9 cellular contexts compared by ENCODE assay signal in the genomic region with DNA sequence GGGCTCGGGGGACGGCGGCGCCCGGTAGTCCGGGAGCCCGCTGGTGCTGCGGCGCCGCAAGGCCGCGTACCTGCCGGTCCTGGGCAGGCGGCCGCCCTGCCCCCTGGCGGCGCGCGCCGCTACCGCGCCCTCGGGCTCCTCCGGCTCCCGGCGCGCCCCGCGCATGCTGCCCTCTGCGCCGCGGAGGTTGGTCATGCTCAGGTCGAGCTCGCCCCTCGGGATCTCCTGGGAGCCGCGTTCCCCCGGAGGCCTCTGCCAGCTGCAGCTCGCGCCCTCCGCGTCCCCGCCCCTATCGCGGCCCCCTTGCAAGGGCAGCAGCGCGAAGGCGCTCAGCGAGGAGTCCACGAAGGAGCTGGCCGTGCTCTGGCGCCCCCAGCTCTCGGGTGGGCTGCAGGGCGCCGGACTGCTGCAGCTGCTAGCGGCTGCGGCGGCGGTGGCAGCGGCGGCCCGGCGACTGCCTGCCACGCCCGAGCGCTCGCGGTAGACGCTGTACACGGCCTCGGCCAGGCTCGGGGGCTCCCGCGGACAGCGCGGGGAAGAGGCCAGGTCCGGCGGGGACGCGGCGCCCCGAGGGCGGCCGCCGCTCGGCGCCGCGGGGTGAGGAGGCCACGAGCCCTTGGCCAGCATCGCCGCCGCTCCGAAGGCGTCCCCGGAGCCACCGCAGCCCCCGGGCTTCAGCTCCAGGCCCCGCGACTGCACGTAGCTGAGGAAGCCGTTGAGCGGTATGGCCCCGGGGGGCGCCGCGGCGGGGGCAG. TPM values are rescaled to one million over a fixed set of nuclear protein-coding genes. Genes with fewer than 3 reads are reported as not detected.
DNase-seq lines count a peak whose midpoint lies in the region; ATAC-seq, FAIRE-seq and TF ChIP-seq lines count a peak whose summit lies in the region.
"Had no signal": no experiment of that assay in that cellular context is flagged by ENCODE, and none has a peak within 500 bp of the region (broad histone marks: within the 10 kb centered on the region; RNA-seq: fewer than 3 reads in every experiment).

No MANE protein-coding gene starts in this region.

- peak overlapping the region; percentile 83 for H3K4me3 ChIP-seq in HUES6 (ENCODE audit: low read depth, low read length)
- H3K4me3 ChIP-seq in astrocyte of the cerebellum (ENCODE audit: low read depth, low read length): peak overlapping the region; percentile 33
- H3K4me3 ChIP-seq in kidney (ENCODE audit: low read length in 2 of 2): peak overlapping the region in 1 of 2 donors; percentile 50

- TF ChIP-seq CTCF in astrocyte of the cerebellum (IDR thresholded peaks at IDR 0.05; ENCODE audit: low read depth, low read length, missing control alignments) (peak; percentile 16), kidney (IDR thresholded peaks at IDR 0.05; ENCODE audit: borderline replicate concordance, extremely low read depth, insufficient read depth) (peak; percentile 43)

- ATAC-seq in GM21390 (IDR thresholded peaks at IDR 0.05; ENCODE audit: unreplicated experiment): peak; percentile 82

- no peaks in the 10 kb centered on the region; the same call in 1 of the 2 replicates for H3K4me1 ChIP-seq in ES-I3 (ENCODE audit: insufficient read depth, low read length)
- H3K4me1 ChIP-seq in HUES6 (ENCODE audit: control insufficient read depth, insufficient read depth, low read length): peaks cover 24% of the 10 kb centered on the region
- peaks cover 0 to 4% of the 10 kb centered on the region in 2 donors for H3K4me1 ChIP-seq in kidney (ENCODE audit: control insufficient read depth in 1 of 2, insufficient read depth in 1 of 2, low read depth in 1 of 2, low read length in 2 of 2)

- in situ Hi-C loops in astrocyte of the cerebellum (cut with HindIII; ENCODE audit: low sequenced_read_pairs): no loop called here

- H3K9ac ChIP-seq in ES-I3 (ENCODE audit: low read depth, low read length) (peak overlapping the region; percentile 59), HUES6 (ENCODE audit: low read length) (peak overlapping the region; percentile 26), kidney (ENCODE audit: low read length in 2 of 2) (no peak overlapping the region)

- H3K27ac ChIP-seq in HUES6 (ENCODE audit: low read depth, low read length) (no peak overlapping the region), kidney (ENCODE audit: low read depth in 2 of 2, low read length in 2 of 2) (no peak overlapping the region)

- no peak for DNase-seq in astrocyte of the cerebellum (ENCODE audit: low read depth)
- peak; percentile 77 for DNase-seq in kidney
- DNase-seq in stimulated activated CD4-positive, alpha-beta T cell treated with anti-CD3 and anti-CD28 coated beads, Interleukin-2, amount 100 ng/mL, for 48 hours: peak; percentile 13 to 45
- DNase-seq in effector CD8-positive, alpha-beta T cell (lab: John Stamatoyannopoulos, UW): no peak
- no peak for DNase-seq in 8988T

- no peak for FAIRE-seq in kidney (lab: Jason Lieb, UNC)
- FAIRE-seq: endometrium had no signal

- H3K27me3 ChIP-seq in HUES6 (ENCODE audit: control insufficient read depth, insufficient read depth, low read length): peaks cover 57% of the 10 kb centered on the region

- H3K9me3 ChIP-seq in ES-I3 (ENCODE audit: control insufficient read depth, insufficient read depth, low read length) (no peaks in the 10 kb centered on the region), HUES6 (ENCODE audit: control insufficient read depth, insufficient read depth, low read depth, low read length) (no peaks in the 10 kb centered on the region), kidney (ENCODE audit: control insufficient read depth in 1 of 2, low read length in 2 of 2) (no peaks in the 10 kb centered on the region)

- H3K36me3 ChIP-seq in ES-I3 (ENCODE audit: insufficient read depth, low read length) (no peaks in the 10 kb centered on the region), HUES6 (ENCODE audit: control insufficient read depth, insufficient read depth, low read length) (no peaks in the 10 kb centered on the region), kidney (ENCODE audit: control insufficient read depth in 1 of 2, insufficient read depth in 2 of 2, low read length in 2 of 2) (no peaks in the 10 kb centered on the region)

- intact Hi-C loops in kidney (cut with DNase I): no loop called here

RNA-seq across cellular contexts. Expression of a gene that starts 4.5 kb away (rescaled TPM):
- 0.31 TPM for total RNA-seq in kidney
- 2.1 TPM for polyA plus RNA-seq in kidney (ENCODE audit: insufficient read depth, low read depth, low replicate concordance)

Comparison
In these comparisons a context has a peak if more than half of its experiments do, and no peak if none do; other contexts are left out.
1. H3K9ac ChIP-seq: peak in ES-I3 (single experiment) and HUES6 (single experiment); none in kidney (0 of 2).
2. DNase-seq: peak in kidney (single experiment) and stimulated activated CD4-positive, alpha-beta T cell treated with anti-CD3 and anti-CD28 coated beads, Interleukin-2, amount 100 ng/mL, for 48 hours (2 of 2); none in astrocyte of the cerebellum (single experiment), effector CD8-positive, alpha-beta T cell (single experiment) and 8988T (single experiment).